In genomic region chr1:226938903-226939438, GRCh38 we compare ENCODE assay signal across 8 cellular contexts. TPM values are rescaled to one million over a fixed set of nuclear protein-coding genes. Genes with fewer than 3 reads are reported as not detected.
DNase-seq lines count a peak whose midpoint lies in the region; ATAC-seq and TF ChIP-seq lines count a peak whose summit lies in the region.

No MANE protein-coding gene starts in this region.

- H3K4me3 Mint-ChIP-seq in endothelial cell (ENCODE audit: unreplicated experiment) (peak overlapping the region; percentile 88), nephron (peak overlapping the region; percentile 89 to 92 (median 91))

- peak overlapping the region; percentile 88 for H3K27ac ChIP-seq in cardiac muscle cell

- H3K36me3 Mint-ChIP-seq in endothelial cell (ENCODE audit: low read depth, unreplicated experiment) (peaks cover 9% of the 10 kb centered on the region), nephron (ENCODE audit: low read depth) (peaks cover 17% of the 10 kb centered on the region)

- intact Hi-C loops in Right ventricle myocardium inferior (cut with DNase I) = loop anchor here (2.0 kb wide), 1 partner anchor 18 kb away; no protein-coding TSS in a partner anchor

- DNase-seq in cardiac muscle cell (ENCODE audit: low read depth in 1 of 2, low spot score in 1 of 2) (peak in 1 of 2 donors; percentile 59), Right ventricle myocardium inferior (ENCODE audit: missing footprints) (no peak), RPMI7951 (ENCODE audit: low read depth) (peak; percentile 56), endothelial cell (ENCODE audit: low spot score) (no peak), AG20443 (ENCODE audit: low spot score) (no peak)
- DNase-seq in effector CD8-positive, alpha-beta T cell (lab: John Stamatoyannopoulos, UW) = no peak

- no peak for TF ChIP-seq CTCF in cardiac muscle cell (IDR thresholded peaks at IDR 0.05; ENCODE audit: low read depth, low read length)
- TF ChIP-seq CTCF in endothelial cell (IDR thresholded peaks at IDR 0.05; ENCODE audit: unreplicated experiment) = no peak
- no peak for TF ChIP-seq CTCF in nephron (IDR thresholded peaks at IDR 0.05; ENCODE audit: unreplicated experiment in 3 of 3)

- ATAC-seq in Right ventricle myocardium inferior = no peak
- ATAC-seq in GM18502 (IDR thresholded peaks at IDR 0.05; ENCODE audit: poor library complexity, unreplicated experiment) = no peak

- peak overlapping the region; percentile 33 for H3K4me3 ChIP-seq in cardiac muscle cell

- H3K4me1 Mint-ChIP-seq in endothelial cell (ENCODE audit: unreplicated experiment) = peaks cover 36% of the 10 kb centered on the region
- H3K4me1 Mint-ChIP-seq in nephron = peaks cover 37% of the 10 kb centered on the region

- no peaks in the 10 kb centered on the region for H3K36me3 ChIP-seq in cardiac muscle cell

- peaks cover 8% of the 10 kb centered on the region for H3K9me3 Mint-ChIP-seq in endothelial cell (ENCODE audit: unreplicated experiment)
- H3K9me3 Mint-ChIP-seq in nephron = peaks cover 16% of the 10 kb centered on the region

- H3K9me3 ChIP-seq in cardiac muscle cell (ENCODE audit: low read depth) = no peaks in the 10 kb centered on the region

- peak overlapping the region; percentile 85 for H3K27ac Mint-ChIP-seq in endothelial cell (ENCODE audit: unreplicated experiment)
- peak overlapping the region; percentile 87 to 98 (median 98) for H3K27ac Mint-ChIP-seq in nephron

- H3K27me3 Mint-ChIP-seq in endothelial cell (ENCODE audit: unreplicated experiment) (peaks cover 16% of the 10 kb centered on the region), nephron (ENCODE audit: low read depth) (peaks cover 4% of the 10 kb centered on the region)

- H3K27me3 ChIP-seq in cardiac muscle cell = no peaks in the 10 kb centered on the region

- H3K4me1 ChIP-seq in cardiac muscle cell (ENCODE audit: low read depth) = peaks cover 7% of the 10 kb centered on the region

RNA-seq across cellular contexts. Expression of gene COQ8A, which starts 1.1 kb away (rescaled TPM):
- 34.7 and 59.7 TPM in 2 replicates for total RNA-seq in cardiac muscle cell
- polyA plus RNA-seq in cardiac muscle cell = 45.1 and 71.5 TPM in 2 replicates
- 412 TPM for total RNA-seq in Right ventricle myocardium inferior
- 8.4 and 8.9 TPM in 2 replicates for total RNA-seq in RPMI7951 (2014; rRNA removed; shearing (Covaris generic))
- 22.7 TPM for total RNA-seq in endothelial cell (ENCODE audit: unreplicated experiment)
